In genomic region chr12:46674126-46674525, GRCh38 we compare ENCODE assay signal across 1 cellular context.
TF ChIP-seq lines count a peak whose summit lies in the region.

No MANE protein-coding gene starts in this region.

TF ChIP-seq in SK-N-SH, 30 proteins besides CTCF, POLR2A, EP300 and RAD21 (continued from another document):
- TF ChIP-seq PBX3 (IDR thresholded peaks at IDR 0.05) (no peak), MEF2A (IDR thresholded peaks at IDR 0.05; ENCODE audit: borderline replicate concordance, low read depth) (no peak), EZH2phosphoT487 (IDR thresholded peaks at IDR 0.05; ENCODE audit: borderline replicate concordance, low read depth) (no peak), RFX5 (IDR thresholded peaks at IDR 0.05; ENCODE audit: low read length) (no peak), POLR2AphosphoS5 (IDR thresholded peaks at IDR 0.05; ENCODE audit: low read depth, low read length) (no peak), GABPA (IDR thresholded peaks at IDR 0.05; ENCODE audit: low read depth) (no peak), TCF12 (IDR thresholded peaks at IDR 0.05) (no peak), RXRA (IDR thresholded peaks at IDR 0.05; ENCODE audit: borderline replicate concordance, low read depth) (no peak), USF1 (IDR thresholded peaks at IDR 0.05; ENCODE audit: borderline replicate concordance, low read depth) (no peak), SIN3A (IDR thresholded peaks at IDR 0.05; ENCODE audit: borderline replicate concordance, low read depth, low read length) (no peak), ELF1 (IDR thresholded peaks at IDR 0.05) (no peak), CHD2 (IDR thresholded peaks at IDR 0.05; ENCODE audit: low read length, partially characterized antibody) (no peak)
TF ChIP-seq in SK-N-SH: peak in this region for 0.
